In the genomic region with DNA sequence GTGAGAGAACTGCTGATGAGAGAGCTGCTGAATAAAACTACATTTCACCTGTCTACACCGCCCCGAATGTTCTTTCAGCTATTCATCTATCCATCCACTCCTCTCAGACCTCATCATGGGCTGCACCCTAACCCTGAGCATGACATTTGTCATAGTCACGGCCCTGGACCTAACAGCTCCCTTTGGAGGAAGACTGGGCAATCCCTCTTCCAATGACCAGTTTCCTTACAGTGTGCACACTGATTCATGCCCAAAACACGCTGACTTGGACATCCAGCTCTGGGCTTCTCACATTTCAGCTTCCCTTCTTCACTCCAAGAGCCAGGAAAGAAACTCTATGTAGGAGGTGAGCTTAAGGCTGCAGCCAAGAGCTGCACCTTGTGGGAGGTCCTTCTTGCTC, we compare ENCODE assay signal across 11 cellular contexts.
DNase-seq lines count a peak whose midpoint lies in the region; ATAC-seq, FAIRE-seq and TF ChIP-seq lines count a peak whose summit lies in the region.
"Had no signal": no experiment of that assay in that cellular context is flagged by ENCODE, and none has a peak within 500 bp of the region (broad histone marks: within the 10 kb centered on the region; RNA-seq: fewer than 3 reads in every experiment).

No MANE protein-coding gene starts in this region.

- TF ChIP-seq CTCF in AG04449 (IDR thresholded peaks at IDR 0.05; ENCODE audit: insufficient read depth, low read length, missing control alignments) (no peak), brain microvascular endothelial cell (IDR thresholded peaks at IDR 0.05; ENCODE audit: low read depth, low read length, missing control alignments) (no peak)

- peak; percentile 94 for FAIRE-seq in HTR-8/SVneo (lab: Jason Lieb, UNC)

- H3K27ac ChIP-seq in brain microvascular endothelial cell: no peak overlapping the region
- H3K27ac ChIP-seq in substantia nigra (ENCODE audit: low read depth, low read length, poor library complexity, severe bottlenecking): no peak overlapping the region

- H3K4me3 ChIP-seq in AG04449 (ENCODE audit: low read depth, low read length) (no peak overlapping the region), brain microvascular endothelial cell (ENCODE audit: low read depth, low read length) (no peak overlapping the region)

- no peak for ATAC-seq in GM18873 (IDR thresholded peaks at IDR 0.05; ENCODE audit: low FRiP score, unreplicated experiment)
- ATAC-seq in HG03378 (IDR thresholded peaks at IDR 0.05; ENCODE audit: unreplicated experiment): no peak

- POLR2A ChIA-PET in AG04449 (lab: Yijun Ruan, JAX): interaction anchor here (0.6 to 2.9 kb wide), 5 partner anchors 10 to 41 kb away, joined by 3 to 55 read pairs (median 4); no protein-coding TSS in a partner anchor

- H3K27me3 ChIP-seq in brain microvascular endothelial cell (replicated peaks): no peaks in the 10 kb centered on the region

- in situ Hi-C loops in brain microvascular endothelial cell (cut with HindIII; ENCODE audit: low pct_ligation_motif_present, low sequenced_read_pairs): no loop called here

- CTCF ChIA-PET in AG04449 (lab: Yijun Ruan, JAX): interaction anchor here (1.1 to 3.7 kb wide), 6 partner anchors 14 to 127 kb away, joined by 3 to 32 read pairs (median 6); a partner anchor contains a TSS

- H3K36me3 ChIP-seq in brain microvascular endothelial cell (replicated peaks): no peaks in the 10 kb centered on the region

- DNase-seq in AG04449 (ENCODE audit: low read depth, low spot score) (peak; percentile 71), HTR-8/SVneo (ENCODE audit: insufficient read length, low spot score) (peak; percentile 87), brain microvascular endothelial cell (peak; percentile 86), left kidney (ENCODE audit: low read depth, low spot score) (peak; percentile 78), substantia nigra (lab: John Stamatoyannopoulos, UW) (no peak), inferior parietal cortex (ENCODE audit: extremely low spot score) (no peak)
- DNase-seq: activated CD4-positive, alpha-beta T cell treated with anti-CD3 and anti-CD28 coated beads for 4 hours; H7; NCI-H524 had no signal

Comparison
In these comparisons a context has a peak if more than half of its experiments do, and no peak if none do; other contexts are left out.
1. DNase-seq: peak in AG04449 (single experiment), HTR-8/SVneo (single experiment), brain microvascular endothelial cell (single experiment) and left kidney (single experiment); none in substantia nigra (0 of 49) and inferior parietal cortex (single experiment).